In the genomic region with DNA sequence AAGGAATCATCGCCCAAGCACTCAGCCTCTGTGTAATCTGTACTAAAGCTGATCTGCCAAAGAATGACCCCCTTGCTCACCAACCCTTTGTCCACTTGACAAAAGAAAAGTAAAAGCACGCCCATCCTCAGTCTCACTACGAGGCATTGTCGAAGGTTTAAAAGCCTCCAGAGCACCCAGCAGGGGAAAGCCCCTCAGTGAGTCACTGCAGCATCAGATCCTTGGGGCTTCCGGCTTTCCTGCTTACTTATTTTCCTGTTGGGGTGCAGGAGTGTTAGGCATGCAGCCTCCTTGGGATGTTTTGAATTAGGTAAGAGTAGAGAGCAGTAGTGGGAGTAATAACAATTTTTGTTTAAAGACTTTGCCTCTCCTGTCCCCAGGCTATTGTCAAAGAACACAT, we compare ENCODE assay signal across 11 cellular contexts.
DNase-seq lines count a peak whose midpoint lies in the region; ATAC-seq and TF ChIP-seq lines count a peak whose summit lies in the region.
"Had no signal": no experiment of that assay in that cellular context is flagged by ENCODE, and none has a peak within 500 bp of the region (broad histone marks: within the 10 kb centered on the region; RNA-seq: fewer than 3 reads in every experiment).

No MANE protein-coding gene starts in this region.

- 36 to 38% methylated on average over 4 to 5 of the region's 5 CpGs for WGBS in esophagus squamous epithelium, 2 donors

- intact Hi-C loops in MCF 10A (cut with micrococcal nuclease): no loop called here
- intact Hi-C loops in breast epithelium (cut with DNase I; ENCODE audit: low total_unique reads): no loop called here
- intact Hi-C loops in Panc1 (cut with micrococcal nuclease; ENCODE audit: unreplicated experiment): no loop called here
- intact Hi-C loops in esophagus squamous epithelium (cut with DNase I): no loop called here

- H3K4me1 ChIP-seq in breast epithelium: no peaks in the 10 kb centered on the region
- no peaks in the 10 kb centered on the region for H3K4me1 ChIP-seq in Panc1 (ENCODE audit: control insufficient read depth, insufficient read depth, low read length)
- no peaks in the 10 kb centered on the region for H3K4me1 ChIP-seq in esophagus squamous epithelium

- no peak overlapping the region for H3K4me3 Mint-ChIP-seq in MCF 10A (ENCODE audit: unreplicated experiment)
- H3K4me3 Mint-ChIP-seq: activated T-cell treated with anti-CD3 and anti-CD28 coated beads, Interleukin-2, amount 50 U/mL, for 72 hours; B cell had no signal

- BruUV-seq in MCF 10A (replicated peaks; lab: Mats Ljungman, UMichigan) (no TSS peak), Panc1 (replicated peaks; lab: Mats Ljungman, UMichigan) (no TSS peak)

- H3K9me3 Mint-ChIP-seq in MCF 10A (ENCODE audit: unreplicated experiment): peaks cover 10% of the 10 kb centered on the region
- H3K9me3 Mint-ChIP-seq: activated T-cell treated with anti-CD3 and anti-CD28 coated beads, Interleukin-2, amount 50 U/mL, for 72 hours had no signal

- H3K27me3 Mint-ChIP-seq in MCF 10A (ENCODE audit: insufficient read depth, unreplicated experiment): no peaks in the 10 kb centered on the region

- H3K9me3 ChIP-seq in breast epithelium (no peaks in the 10 kb centered on the region), Panc1 (ENCODE audit: control insufficient read depth, insufficient read depth, low read depth, low read length) (no peaks in the 10 kb centered on the region), esophagus squamous epithelium (no peaks in the 10 kb centered on the region)

- H3K4me3 ChIP-seq in breast epithelium (no peak overlapping the region), Panc1 (ENCODE audit: low read depth in 2 of 2, low read length in 2 of 2) (no peak overlapping the region), fibroblast of mammary gland (ENCODE audit: control insufficient read depth, low read depth, low read length) (no peak overlapping the region), esophagus squamous epithelium (no peak overlapping the region)

- CTCF ChIA-PET in MCF 10A (lab: Yijun Ruan, JAX) (no interaction called here), Panc1 (lab: Charles Lee) (no interaction called here)

- DNase-seq in MCF 10A (ENCODE audit: unreplicated experiment): peak; percentile 88
- DNase-seq in breast epithelium (ENCODE audit: low spot score in 2 of 2): no peak
- no peak for DNase-seq in Panc1 (ENCODE audit: low read depth, low spot score)
- peak; percentile 78 for DNase-seq in fibroblast of mammary gland (ENCODE audit: low read depth)
- no peak for DNase-seq in stimulated activated naive CD8-positive, alpha-beta T cell treated with anti-CD3 and anti-CD28 coated beads, Interleukin-15, Interleukin-2, amounts not matched to agents 100 U/mL and 50 U/mL, for 24 hours
- DNase-seq in HuH-7 (ENCODE audit: low spot score): no peak
- no peak for DNase-seq in esophagus squamous epithelium (lab: John Stamatoyannopoulos, UW)
- DNase-seq in NCI-H510A (lab: John Stamatoyannopoulos, UW): no peak
- DNase-seq: activated T-cell treated with anti-CD3 and anti-CD28 coated beads, Interleukin-2, amount 50 U/mL, for 72 hours; NCI-H1694 had no signal

- no peaks in the 10 kb centered on the region for H3K27me3 ChIP-seq in breast epithelium
- H3K27me3 ChIP-seq in Panc1 (ENCODE audit: control insufficient read depth, insufficient read depth, low read length): 0 out of 2 replicates have a peak, but pooled peaks cover 2% of the 10 kb centered on the region
- peaks cover 0 to 4% (median 0%) of the 10 kb centered on the region in 4 donors for H3K27me3 ChIP-seq in esophagus squamous epithelium

- H3K36me3 ChIP-seq in breast epithelium: no peaks in the 10 kb centered on the region
- no peaks in the 10 kb centered on the region for H3K36me3 ChIP-seq in Panc1 (ENCODE audit: control insufficient read depth, insufficient read depth, low read length)
- no peaks in the 10 kb centered on the region for H3K36me3 ChIP-seq in esophagus squamous epithelium

- TF ChIP-seq POLR2A in breast epithelium (IDR thresholded peaks at IDR 0.05) (no peak), esophagus squamous epithelium (IDR thresholded peaks at IDR 0.05) (no peak)

- no peaks in the 10 kb centered on the region for H3K36me3 Mint-ChIP-seq in MCF 10A (ENCODE audit: insufficient read depth, unreplicated experiment)

- in situ Hi-C loops in Panc1 (cut with HindIII; ENCODE audit: low pct_unique_long_range_greater_than_20kb, low sequenced_read_pairs): no loop called here

- H3K27ac ChIP-seq in breast epithelium: no peak overlapping the region
- no peak overlapping the region for H3K27ac ChIP-seq in Panc1 (ENCODE audit: low read length)
- H3K27ac ChIP-seq in esophagus squamous epithelium: no peak overlapping the region

- POLR2A ChIA-PET in MCF 10A (lab: Yijun Ruan, JAX) (no interaction called here), Panc1 (lab: Charles Lee) (no interaction called here)

- H3K27ac Mint-ChIP-seq in MCF 10A (ENCODE audit: low read depth, unreplicated experiment): peak overlapping the region; percentile 36
- H3K27ac Mint-ChIP-seq: activated T-cell treated with anti-CD3 and anti-CD28 coated beads, Interleukin-2, amount 50 U/mL, for 72 hours; B cell had no signal

- peak; percentile 91 for ATAC-seq in Panc1
- ATAC-seq in stimulated activated naive CD8-positive, alpha-beta T cell treated with anti-CD3 and anti-CD28 coated beads, Interleukin-15, Interleukin-2, amounts not matched to agents 100 U/mL and 50 U/mL, for 24 hours: no peak
- ATAC-seq: activated T-cell treated with anti-CD3 and anti-CD28 coated beads, Interleukin-2, amount 50 U/mL, for 72 hours had no signal

- H3K4me1 Mint-ChIP-seq in MCF 10A (ENCODE audit: insufficient read depth, unreplicated experiment): peaks cover 29% of the 10 kb centered on the region
- H3K4me1 Mint-ChIP-seq: B cell had no signal

- TF ChIP-seq CTCF in MCF 10A (IDR thresholded peaks at IDR 0.05; ENCODE audit: unreplicated experiment) (no peak), breast epithelium (IDR thresholded peaks at IDR 0.05) (no peak), Panc1 (IDR thresholded peaks at IDR 0.05) (no peak), fibroblast of mammary gland (conservative IDR thresholded peaks at IDR 0.05; ENCODE audit: control insufficient read depth, insufficient read depth, low read depth, low read length) (no peak), esophagus squamous epithelium (IDR thresholded peaks at IDR 0.05) (no peak)

Comparison
In these comparisons a context has a peak if more than half of its experiments do, and no peak if none do; other contexts are left out.
1. DNase-seq: peak in MCF 10A (single experiment) and fibroblast of mammary gland (single experiment); none in breast epithelium (0 of 2), Panc1 (single experiment), stimulated activated naive CD8-positive, alpha-beta T cell treated with anti-CD3 and anti-CD28 coated beads, Interleukin-15, Interleukin-2, amounts not matched to agents 100 U/mL and 50 U/mL, for 24 hours (single experiment), HuH-7 (single experiment), esophagus squamous epithelium (single experiment) and NCI-H510A (single experiment).